In genomic region chr19:49911381-49912145, GRCh38 we compare ENCODE assay signal across 8 cellular contexts. TPM values are rescaled to one million over a fixed set of nuclear protein-coding genes. Genes with fewer than 3 reads are reported as not detected.
DNase-seq lines count a peak whose midpoint lies in the region; ATAC-seq and TF ChIP-seq lines count a peak whose summit lies in the region.

No MANE protein-coding gene starts in this region.

- intact Hi-C loops in prostate gland (cut with DNase I) = no loop called here

- TF ChIP-seq POLR2A in prostate gland (IDR thresholded peaks at IDR 0.05) = no peak

- H3K4me1 Mint-ChIP-seq in activated naive CD8-positive, alpha-beta T cell treated with anti-CD3 and anti-CD28 coated beads, Interleukin-2, amount 50 U/mL, for 24 hours = peaks cover 71% of the 10 kb centered on the region
- peaks cover 21% of the 10 kb centered on the region for H3K4me1 Mint-ChIP-seq in nephron progenitor cell

- H3K9me3 ChIP-seq in prostate gland = no peaks in the 10 kb centered on the region

- 70% methylated on average over 9 of the region's 9 CpGs for WGBS in prostate gland

- H3K4me3 ChIP-seq in GM12865 (ENCODE audit: low read depth, low read length) (peak overlapping the region; percentile 22), prostate gland (no peak overlapping the region)

- no peaks in the 10 kb centered on the region for H3K4me1 ChIP-seq in prostate gland (replicated peaks)

- peaks cover 71% of the 10 kb centered on the region for H3K36me3 Mint-ChIP-seq in activated naive CD8-positive, alpha-beta T cell treated with anti-CD3 and anti-CD28 coated beads, Interleukin-2, amount 50 U/mL, for 24 hours (ENCODE audit: low read depth)
- peaks cover 78% of the 10 kb centered on the region for H3K36me3 Mint-ChIP-seq in nephron progenitor cell (ENCODE audit: low read depth)

- ATAC-seq in HG03432 (IDR thresholded peaks at IDR 0.05; ENCODE audit: unreplicated experiment) = peak; percentile 45
- ATAC-seq in activated naive CD8-positive, alpha-beta T cell treated with anti-CD3 and anti-CD28 coated beads, Interleukin-2, amount 50 U/mL, for 24 hours = peak; percentile 75
- ATAC-seq in GM18861 (IDR thresholded peaks at IDR 0.05; ENCODE audit: unreplicated experiment) = no peak

- H3K36me3 ChIP-seq in prostate gland = no peaks in the 10 kb centered on the region

- peak overlapping the region; percentile 48 for H3K4me3 Mint-ChIP-seq in activated naive CD8-positive, alpha-beta T cell treated with anti-CD3 and anti-CD28 coated beads, Interleukin-2, amount 50 U/mL, for 24 hours
- H3K4me3 Mint-ChIP-seq in nephron progenitor cell = no peak overlapping the region

- H3K27ac ChIP-seq in prostate gland = no peak overlapping the region

- DNase-seq in GM12865 (ENCODE audit: low read depth) = peak; percentile 92
- DNase-seq in activated naive CD8-positive, alpha-beta T cell treated with anti-CD3 and anti-CD28 coated beads, Interleukin-2, amount 50 U/mL, for 24 hours = peak; percentile 39
- no peak for DNase-seq in nephron progenitor cell
- DNase-seq in ureter (ENCODE audit: low spot score) = no peak
- no peak for DNase-seq in activated CD8-positive, alpha-beta memory T cell treated with anti-CD3 and anti-CD28 coated beads, Interleukin-2, amount 50 U/mL, for 4 hours
- DNase-seq in prostate gland (ENCODE audit: low spot score) = no peak

- H3K9me3 Mint-ChIP-seq in activated naive CD8-positive, alpha-beta T cell treated with anti-CD3 and anti-CD28 coated beads, Interleukin-2, amount 50 U/mL, for 24 hours = no peaks in the 10 kb centered on the region
- H3K9me3 Mint-ChIP-seq in nephron progenitor cell = peaks cover 8% of the 10 kb centered on the region

- H3K27ac Mint-ChIP-seq in activated naive CD8-positive, alpha-beta T cell treated with anti-CD3 and anti-CD28 coated beads, Interleukin-2, amount 50 U/mL, for 24 hours = peak overlapping the region; percentile 87
- H3K27ac Mint-ChIP-seq in nephron progenitor cell = peak overlapping the region; percentile 71

- H3K27me3 ChIP-seq in prostate gland (replicated peaks; ENCODE audit: insufficient read depth) = no peaks in the 10 kb centered on the region

- no peaks in the 10 kb centered on the region for H3K27me3 Mint-ChIP-seq in activated naive CD8-positive, alpha-beta T cell treated with anti-CD3 and anti-CD28 coated beads, Interleukin-2, amount 50 U/mL, for 24 hours
- no peaks in the 10 kb centered on the region for H3K27me3 Mint-ChIP-seq in nephron progenitor cell (ENCODE audit: low read depth, poor library complexity)

- no peak for TF ChIP-seq CTCF in GM12865 (IDR thresholded peaks at IDR 0.05; ENCODE audit: insufficient read depth, low read depth, low read length, missing control alignments)
- TF ChIP-seq CTCF in nephron progenitor cell (IDR thresholded peaks at IDR 0.05) = no peak
- no peak for TF ChIP-seq CTCF in prostate gland (IDR thresholded peaks at IDR 0.05)

RNA-seq across cellular contexts. Expression of gene IL4I1, which starts 14.9 kb away (rescaled TPM):
- total RNA-seq in ureter (1.9 TPM), prostate gland (1 to 10 TPM in 1 of 2 donors, under 1 TPM in 1; 0.14 to 2.5 TPM)

RNA-seq across cellular contexts. Expression of gene ATF5, which starts 17.4 kb away (rescaled TPM):
- 35.5 TPM for total RNA-seq in ureter
- 10 to 100 TPM; 14.0 to 16.4 TPM for total RNA-seq in prostate gland

RNA-seq across cellular contexts. Expression of gene NUP62, which starts 17.7 kb away (rescaled TPM):
- total RNA-seq in ureter (42.7 TPM), prostate gland (10 to 100 TPM; 44.4 to 76.9 TPM)

RNA-seq across cellular contexts. Expression of gene TBC1D17, which starts 34.1 kb away (rescaled TPM):
- 30.4 TPM for total RNA-seq in ureter
- total RNA-seq in prostate gland = 10 to 100 TPM; 33.0 to 51.4 TPM

RNA-seq across cellular contexts. Expression of gene AKT1S1, which starts 34.4 kb away (rescaled TPM):
- total RNA-seq in ureter = 32.8 TPM
- total RNA-seq in prostate gland = 10 to 100 TPM; 27.6 to 30.2 TPM

Comparison
In these comparisons a context has a peak if more than half of its experiments do, and no peak if none do; other contexts are left out.
1. DNase-seq: peak in GM12865 (single experiment) and activated naive CD8-positive, alpha-beta T cell treated with anti-CD3 and anti-CD28 coated beads, Interleukin-2, amount 50 U/mL, for 24 hours (single experiment); none in nephron progenitor cell (single experiment), ureter (single experiment), activated CD8-positive, alpha-beta memory T cell treated with anti-CD3 and anti-CD28 coated beads, Interleukin-2, amount 50 U/mL, for 4 hours (single experiment) and prostate gland (single experiment).